In the genomic region with DNA sequence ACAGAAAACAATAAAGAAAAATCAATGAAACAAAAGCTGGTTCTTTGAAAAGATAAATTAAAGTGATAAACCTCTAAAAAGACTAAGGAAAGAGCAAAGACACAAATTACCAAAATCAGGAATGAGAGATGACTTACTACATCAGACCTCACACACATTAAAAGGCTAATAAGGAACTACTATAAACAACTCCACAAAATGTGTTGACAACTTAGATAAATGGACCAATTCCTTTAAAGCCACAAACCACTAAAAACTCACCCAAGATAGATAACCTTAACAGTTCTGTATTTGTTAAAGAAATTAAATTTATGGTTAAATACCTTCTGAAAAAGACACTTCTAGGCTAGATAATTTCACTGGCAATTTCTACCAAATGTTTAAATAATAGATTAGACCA, we compare ENCODE assay signal across 1 cellular context.
TF ChIP-seq lines count a peak whose summit lies in the region.

No MANE protein-coding gene starts in this region.

TF ChIP-seq in K562, 482 proteins besides CTCF, POLR2A, EP300 and RAD21 (continued from another document):
- TF ChIP-seq, protein P1, sequence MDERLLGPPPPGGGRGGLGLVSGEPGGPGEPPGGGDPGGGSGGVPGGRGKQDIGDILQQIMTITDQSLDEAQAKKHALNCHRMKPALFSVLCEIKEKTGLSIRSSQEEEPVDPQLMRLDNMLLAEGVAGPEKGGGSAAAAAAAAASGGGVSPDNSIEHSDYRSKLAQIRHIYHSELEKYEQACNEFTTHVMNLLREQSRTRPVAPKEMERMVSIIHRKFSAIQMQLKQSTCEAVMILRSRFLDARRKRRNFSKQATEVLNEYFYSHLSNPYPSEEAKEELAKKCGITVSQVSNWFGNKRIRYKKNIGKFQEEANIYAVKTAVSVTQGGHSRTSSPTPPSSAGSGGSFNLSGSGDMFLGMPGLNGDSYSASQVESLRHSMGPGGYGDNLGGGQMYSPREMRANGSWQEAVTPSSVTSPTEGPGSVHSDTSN (CRISPR knock-in tag; IDR thresholded peaks at IDR 0.05; ENCODE audit: low read depth): no peak
- TF ChIP-seq, protein P1 (tag; conservative IDR thresholded peaks at IDR 0.05; ENCODE audit: low read depth): peak; percentile 62; the same call in 1 of the 2 replicates
- no peak for TF ChIP-seq ZNF408 (CRISPR knock-in tag; IDR thresholded peaks at IDR 0.05; ENCODE audit: low read depth)
- TF ChIP-seq ESRRA (IDR thresholded peaks at IDR 0.05; ENCODE audit: borderline replicate concordance, low read depth): peak; percentile 39; the same call in 1 of the 2 replicates
- TF ChIP-seq, protein P2, sequence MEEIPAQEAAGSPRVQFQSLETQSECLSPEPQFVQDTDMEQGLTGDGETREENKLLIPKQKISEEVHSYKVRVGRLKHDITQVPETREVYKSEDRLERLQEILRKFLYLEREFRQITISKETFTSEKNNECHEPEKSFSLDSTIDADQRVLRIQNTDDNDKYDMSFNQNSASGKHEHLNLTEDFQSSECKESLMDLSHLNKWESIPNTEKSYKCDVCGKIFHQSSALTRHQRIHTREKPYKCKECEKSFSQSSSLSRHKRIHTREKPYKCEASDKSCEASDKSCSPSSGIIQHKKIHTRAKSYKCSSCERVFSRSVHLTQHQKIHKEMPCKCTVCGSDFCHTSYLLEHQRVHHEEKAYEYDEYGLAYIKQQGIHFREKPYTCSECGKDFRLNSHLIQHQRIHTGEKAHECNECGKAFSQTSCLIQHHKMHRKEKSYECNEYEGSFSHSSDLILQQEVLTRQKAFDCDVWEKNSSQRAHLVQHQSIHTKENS (CRISPR knock-in tag; IDR thresholded peaks at IDR 0.05): no peak
- TF ChIP-seq, protein P3, sequence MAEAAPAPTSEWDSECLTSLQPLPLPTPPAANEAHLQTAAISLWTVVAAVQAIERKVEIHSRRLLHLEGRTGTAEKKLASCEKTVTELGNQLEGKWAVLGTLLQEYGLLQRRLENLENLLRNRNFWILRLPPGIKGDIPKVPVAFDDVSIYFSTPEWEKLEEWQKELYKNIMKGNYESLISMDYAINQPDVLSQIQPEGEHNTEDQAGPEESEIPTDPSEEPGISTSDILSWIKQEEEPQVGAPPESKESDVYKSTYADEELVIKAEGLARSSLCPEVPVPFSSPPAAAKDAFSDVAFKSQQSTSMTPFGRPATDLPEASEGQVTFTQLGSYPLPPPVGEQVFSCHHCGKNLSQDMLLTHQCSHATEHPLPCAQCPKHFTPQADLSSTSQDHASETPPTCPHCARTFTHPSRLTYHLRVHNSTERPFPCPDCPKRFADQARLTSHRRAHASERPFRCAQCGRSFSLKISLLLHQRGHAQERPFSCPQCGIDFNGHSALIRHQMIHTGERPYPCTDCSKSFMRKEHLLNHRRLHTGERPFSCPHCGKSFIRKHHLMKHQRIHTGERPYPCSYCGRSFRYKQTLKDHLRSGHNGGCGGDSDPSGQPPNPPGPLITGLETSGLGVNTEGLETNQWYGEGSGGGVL (CRISPR knock-in tag; IDR thresholded peaks at IDR 0.05): no peak
- peak; percentile 80 for TF ChIP-seq MEIS2 (IDR thresholded peaks at IDR 0.05; ENCODE audit: partially characterized antibody)
- TF ChIP-seq, protein P4, sequence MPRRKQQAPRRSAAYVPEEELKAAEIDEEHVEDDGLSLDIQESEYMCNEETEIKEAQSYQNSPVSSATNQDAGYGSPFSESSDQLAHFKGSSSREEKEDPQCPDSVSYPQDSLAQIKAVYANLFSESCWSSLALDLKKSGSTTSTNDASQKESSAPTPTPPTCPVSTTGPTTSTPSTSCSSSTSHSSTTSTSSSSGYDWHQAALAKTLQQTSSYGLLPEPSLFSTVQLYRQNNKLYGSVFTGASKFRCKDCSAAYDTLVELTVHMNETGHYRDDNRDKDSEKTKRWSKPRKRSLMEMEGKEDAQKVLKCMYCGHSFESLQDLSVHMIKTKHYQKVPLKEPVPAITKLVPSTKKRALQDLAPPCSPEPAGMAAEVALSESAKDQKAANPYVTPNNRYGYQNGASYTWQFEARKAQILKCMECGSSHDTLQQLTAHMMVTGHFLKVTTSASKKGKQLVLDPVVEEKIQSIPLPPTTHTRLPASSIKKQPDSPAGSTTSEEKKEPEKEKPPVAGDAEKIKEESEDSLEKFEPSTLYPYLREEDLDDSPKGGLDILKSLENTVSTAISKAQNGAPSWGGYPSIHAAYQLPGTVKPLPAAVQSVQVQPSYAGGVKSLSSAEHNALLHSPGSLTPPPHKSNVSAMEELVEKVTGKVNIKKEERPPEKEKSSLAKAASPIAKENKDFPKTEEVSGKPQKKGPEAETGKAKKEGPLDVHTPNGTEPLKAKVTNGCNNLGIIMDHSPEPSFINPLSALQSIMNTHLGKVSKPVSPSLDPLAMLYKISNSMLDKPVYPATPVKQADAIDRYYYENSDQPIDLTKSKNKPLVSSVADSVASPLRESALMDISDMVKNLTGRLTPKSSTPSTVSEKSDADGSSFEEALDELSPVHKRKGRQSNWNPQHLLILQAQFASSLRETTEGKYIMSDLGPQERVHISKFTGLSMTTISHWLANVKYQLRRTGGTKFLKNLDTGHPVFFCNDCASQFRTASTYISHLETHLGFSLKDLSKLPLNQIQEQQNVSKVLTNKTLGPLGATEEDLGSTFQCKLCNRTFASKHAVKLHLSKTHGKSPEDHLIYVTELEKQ (CRISPR knock-in tag; IDR thresholded peaks at IDR 0.05): no peak
